In genomic region chr9:77735515-77735914, GRCh38 we compare ENCODE assay signal across 17 cellular contexts.
DNase-seq lines count a peak whose midpoint lies in the region; ATAC-seq and TF ChIP-seq lines count a peak whose summit lies in the region.
"Had no signal": no experiment of that assay in that cellular context is flagged by ENCODE, and none has a peak within 500 bp of the region (broad histone marks: within the 10 kb centered on the region; RNA-seq: fewer than 3 reads in every experiment).

No MANE protein-coding gene starts in this region.

- H3K9me3 ChIP-seq in NT2/D1 (ENCODE audit: insufficient read depth, low read length) (no peaks in the 10 kb centered on the region), skeletal muscle satellite cell (replicated peaks; ENCODE audit: low read length) (no peaks in the 10 kb centered on the region), neural progenitor cell (ENCODE audit: low read depth) (no peaks in the 10 kb centered on the region)

- H3K36me3 ChIP-seq in NT2/D1 (ENCODE audit: insufficient read depth, insufficient read length, low read length), result no peaks in the 10 kb centered on the region
- H3K36me3 ChIP-seq in skeletal muscle satellite cell (ENCODE audit: insufficient read depth, low read length), result peaks cover 5% of the 10 kb centered on the region
- no peaks in the 10 kb centered on the region for H3K36me3 ChIP-seq in neural progenitor cell
- H3K36me3 ChIP-seq: cardiac muscle cell had no signal

- H3K9ac ChIP-seq in NT2/D1 (ENCODE audit: insufficient read length, low read depth), result no peak overlapping the region
- no peak overlapping the region for H3K9ac ChIP-seq in skeletal muscle satellite cell (ENCODE audit: low read depth, low read length)
- no peak overlapping the region for H3K9ac ChIP-seq in neural progenitor cell

- H3K27ac Mint-ChIP-seq in effector memory CD8-positive, alpha-beta T cell, result no peak overlapping the region
- H3K27ac Mint-ChIP-seq in neural progenitor cell, result no peak overlapping the region
- H3K27ac Mint-ChIP-seq: CD4-positive, CD25-positive, alpha-beta regulatory T cell; stimulated activated effector memory CD8-positive, alpha-beta T cell treated with anti-CD3 and anti-CD28 coated beads, Interleukin-12 subunit alpha, Interleukin-12 subunit beta, amount 100 ng/mL, for 72 hours had no signal

- H3K4me2 ChIP-seq in skeletal muscle satellite cell (ENCODE audit: low read length) (peak overlapping the region; percentile 36), neural progenitor cell (no peak overlapping the region)

- DNase-seq in NT2/D1 (ENCODE audit: low read depth, low spot score), result peak; percentile 23
- peak in 3 of 10 donors; percentile 16 to 36 (median 35) for DNase-seq in dorsolateral prefrontal cortex
- DNase-seq in left lobe of liver (ENCODE audit: low spot score), result no peak
- no peak for DNase-seq in GDM1 (lab: John Stamatoyannopoulos, UW)
- no peak for DNase-seq in effector memory CD8-positive, alpha-beta T cell
- DNase-seq in neural progenitor cell (ENCODE audit: low spot score), result no peak
- DNase-seq: CD4-positive, CD25-positive, alpha-beta regulatory T cell; DND-41; erythroblast; NCI-H1105; NCI-H226; stimulated activated CD4-positive, alpha-beta T cell treated with anti-CD3 and anti-CD28 coated beads, Interleukin-4, amount 100 ng/mL, for 24 hours had no signal

- no peaks in the 10 kb centered on the region for H3K4me1 Mint-ChIP-seq in effector memory CD8-positive, alpha-beta T cell (ENCODE audit: low read depth in 2 of 2)
- H3K4me1 Mint-ChIP-seq in neural progenitor cell, result peaks cover 18% of the 10 kb centered on the region

- H3F3A ChIP-seq in neural progenitor cell (ENCODE audit: low read depth), result no peaks in the 10 kb centered on the region

- no peak overlapping the region for H3K4me3 Mint-ChIP-seq in effector memory CD8-positive, alpha-beta T cell
- no peak overlapping the region for H3K4me3 Mint-ChIP-seq in neural progenitor cell
- H3K4me3 Mint-ChIP-seq: CD4-positive, CD25-positive, alpha-beta regulatory T cell; stimulated activated effector memory CD8-positive, alpha-beta T cell treated with anti-CD3 and anti-CD28 coated beads, Interleukin-12 subunit alpha, Interleukin-12 subunit beta, amount 100 ng/mL, for 72 hours had no signal

- H3K4me3 ChIP-seq in NT2/D1 (ENCODE audit: insufficient read length, low read depth) (no peak overlapping the region), dorsolateral prefrontal cortex (peak overlapping the region in 1 of 59 donors; percentile 22), skeletal muscle satellite cell (ENCODE audit: low read length) (no peak overlapping the region), neural progenitor cell (no peak overlapping the region)
- H3K4me3 ChIP-seq: cardiac muscle cell, SK-N-MC had no signal

- H3K9me3 Mint-ChIP-seq in effector memory CD8-positive, alpha-beta T cell, result no peaks in the 10 kb centered on the region
- no peaks in the 10 kb centered on the region for H3K9me3 Mint-ChIP-seq in neural progenitor cell
- H3K9me3 Mint-ChIP-seq: stimulated activated effector memory CD8-positive, alpha-beta T cell treated with anti-CD3 and anti-CD28 coated beads, Interleukin-12 subunit alpha, Interleukin-12 subunit beta, amount 100 ng/mL, for 72 hours had no signal

- no peak overlapping the region for H2AFZ ChIP-seq in neural progenitor cell (replicated peaks)

- ATAC-seq in left lobe of liver, result peak; percentile 49
- no peak for ATAC-seq in effector memory CD8-positive, alpha-beta T cell (replicated peaks)
- ATAC-seq: stimulated activated effector memory CD8-positive, alpha-beta T cell treated with anti-CD3 and anti-CD28 coated beads, Interleukin-12 subunit alpha, Interleukin-12 subunit beta, amount 100 ng/mL, for 72 hours had no signal

- H3K4me1 ChIP-seq in NT2/D1 (ENCODE audit: insufficient read depth, insufficient read length) (no peaks in the 10 kb centered on the region), skeletal muscle satellite cell (ENCODE audit: control insufficient read depth, insufficient read depth, low read length) (peaks cover 39% of the 10 kb centered on the region), neural progenitor cell (no peaks in the 10 kb centered on the region)

- TF ChIP-seq CTCF in dorsolateral prefrontal cortex (IDR thresholded peaks at IDR 0.05 in 54 of 56, conservative IDR thresholded peaks at IDR 0.05 in 2 of 56; ENCODE audit: low read depth in 1 of 56, partially characterized antibody in 56 of 56) (peak in 1 of 56 donors; percentile 3), neural progenitor cell (IDR thresholded peaks at IDR 0.05) (no peak)

- H3K27ac ChIP-seq in dorsolateral prefrontal cortex, result peak overlapping the region in 45 of 59 donors; percentile 1 to 79 (median 51)
- H3K27ac ChIP-seq in neural progenitor cell, result no peak overlapping the region
- H3K27ac ChIP-seq: cardiac muscle cell, SK-N-MC, VCaP had no signal

- no peaks in the 10 kb centered on the region for H3K36me3 Mint-ChIP-seq in effector memory CD8-positive, alpha-beta T cell (ENCODE audit: insufficient read depth)
- peaks cover 7% of the 10 kb centered on the region for H3K36me3 Mint-ChIP-seq in neural progenitor cell
- H3K36me3 Mint-ChIP-seq: stimulated activated effector memory CD8-positive, alpha-beta T cell treated with anti-CD3 and anti-CD28 coated beads, Interleukin-12 subunit alpha, Interleukin-12 subunit beta, amount 100 ng/mL, for 72 hours had no signal

- no peaks in the 10 kb centered on the region for H3K79me2 ChIP-seq in neural progenitor cell (ENCODE audit: low read depth)

- no peaks in the 10 kb centered on the region for H3K27me3 Mint-ChIP-seq in effector memory CD8-positive, alpha-beta T cell
- peaks cover 2% of the 10 kb centered on the region for H3K27me3 Mint-ChIP-seq in neural progenitor cell (ENCODE audit: insufficient read depth, low read depth)
- H3K27me3 Mint-ChIP-seq: CD4-positive, CD25-positive, alpha-beta regulatory T cell had no signal

- intact Hi-C loops in dorsolateral prefrontal cortex (cut with DNase I), result no loop called here

- no peaks in the 10 kb centered on the region for H4K20me1 ChIP-seq in neural progenitor cell (ENCODE audit: low read depth)

- H3K27me3 ChIP-seq in NT2/D1 (ENCODE audit: insufficient read depth, insufficient read length) (no peaks in the 10 kb centered on the region), dorsolateral prefrontal cortex (no peaks in the 10 kb centered on the region), skeletal muscle satellite cell (ENCODE audit: control insufficient read depth, insufficient read depth, low read length) (no peaks in the 10 kb centered on the region), neural progenitor cell (no peaks in the 10 kb centered on the region)
- H3K27me3 ChIP-seq: cardiac muscle cell had no signal
